In the genomic region with DNA sequence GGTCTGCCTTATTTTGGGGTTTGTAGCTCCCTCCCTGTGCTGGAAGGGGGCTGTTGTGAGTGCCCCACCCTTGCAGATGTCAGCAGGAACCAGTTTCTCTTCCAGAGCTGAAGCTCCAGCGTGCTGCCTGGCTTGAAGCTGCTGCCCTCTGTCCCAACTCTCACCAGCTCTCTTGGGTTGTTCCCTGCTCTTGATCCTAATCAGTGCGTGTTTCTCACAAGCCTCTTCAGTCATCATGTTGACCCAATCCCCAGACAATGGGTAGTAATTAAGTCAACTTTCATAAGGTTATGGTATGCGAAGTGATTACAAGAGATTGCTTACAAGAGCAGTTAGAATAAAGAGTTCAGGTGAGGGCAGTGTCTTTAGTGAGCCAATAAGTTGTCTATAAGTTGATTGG, we compare ENCODE assay signal across 18 cellular contexts. TPM values are rescaled to one million over a fixed set of nuclear protein-coding genes. Genes with fewer than 3 reads are reported as not detected.
DNase-seq lines count a peak whose midpoint lies in the region; ATAC-seq and TF ChIP-seq lines count a peak whose summit lies in the region.
"Had no signal": no experiment of that assay in that cellular context is flagged by ENCODE, and none has a peak within 500 bp of the region (broad histone marks: within the 10 kb centered on the region; RNA-seq: fewer than 3 reads in every experiment).

No MANE protein-coding gene starts in this region.

- 0 out of 2 replicates have a peak overlapping the region, but pooled peaks have one; percentile 40 for H2BK20ac ChIP-seq in IMR-90 (ENCODE audit: low read depth, low read length)

- H2BK15ac ChIP-seq in IMR-90 (ENCODE audit: low read depth, low read length), result no peak overlapping the region

- TF ChIP-seq CTCF in IMR-90 (conservative IDR thresholded peaks at IDR 0.05; ENCODE audit: low read depth, low read length), result no peak

- WGBS in IMR-90 (ENCODE audit: extremely low coverage in 2 of 2, insufficient read length in 1 of 2), 2 experiments, result 100% methylated on average over 1 of the region's 3 CpGs; no CpG with 5 or more reads in 1 of the 2 experiments
- no CpG with 5 or more reads among the region's 3 CpGs for WGBS in trophoblast cell (ENCODE audit: extremely low coverage, insufficient coverage, insufficient read length)

- CTCF ChIA-PET in IMR-90 (lab: Yijun Ruan, JAX), result no interaction called here

- H3K18ac ChIP-seq in IMR-90 (ENCODE audit: low read depth, low read length), result no peak overlapping the region
- no peak overlapping the region for H3K18ac ChIP-seq in trophoblast cell (ENCODE audit: low read length)

- no peak overlapping the region for H2BK12ac ChIP-seq in trophoblast cell (ENCODE audit: low read length)

- no peak for ATAC-seq in IMR-90 (ENCODE audit: low read depth)
- ATAC-seq in GM19395 (IDR thresholded peaks at IDR 0.05; ENCODE audit: unreplicated experiment), result no peak
- ATAC-seq in GM18519 (IDR thresholded peaks at IDR 0.05; ENCODE audit: low FRiP score, unreplicated experiment), result no peak
- ATAC-seq: CD8-positive, alpha-beta T cell had no signal

- no peak overlapping the region; the same call in 1 of the 2 replicates for H2AK5ac ChIP-seq in IMR-90 (ENCODE audit: low read depth, low read length)
- no peak overlapping the region for H2AK5ac ChIP-seq in trophoblast cell (ENCODE audit: low read length)

- no peaks in the 10 kb centered on the region for H3K9me3 ChIP-seq in IMR-90 (ENCODE audit: control insufficient read depth, insufficient read depth, low read length)
- no peaks in the 10 kb centered on the region for H3K9me3 ChIP-seq in trophoblast cell (ENCODE audit: insufficient read depth, low read depth, low read length)
- H3K9me3 ChIP-seq: BE2C, Caco-2 had no signal

- H3K23ac ChIP-seq in IMR-90 (ENCODE audit: low read depth, low read length) (no peak overlapping the region), trophoblast cell (ENCODE audit: low read length) (no peak overlapping the region)

- no peak overlapping the region for H4K12ac ChIP-seq in trophoblast cell (ENCODE audit: low read depth, low read length)

- no peaks in the 10 kb centered on the region for H3K9me1 ChIP-seq in IMR-90 (ENCODE audit: insufficient read depth, low read length)

- H3K4ac ChIP-seq in IMR-90 (ENCODE audit: low read depth, low read length), result no peak overlapping the region
- no peak overlapping the region for H3K4ac ChIP-seq in trophoblast cell (ENCODE audit: low read depth, low read length)

- H4K8ac ChIP-seq in IMR-90 (ENCODE audit: low read depth in 2 of 2, low read length in 2 of 2), result no peak overlapping the region
- no peak overlapping the region for H4K8ac ChIP-seq in trophoblast cell (ENCODE audit: low read depth, low read length)

- DNase-seq in SIG-M5 treated with dmso at 0.1 percent for 504 hours (lab: John Stamatoyannopoulos, UW; ENCODE audit: unreplicated experiment), result peak; percentile 29
- DNase-seq in SIG-M5 (lab: John Stamatoyannopoulos, UW), result no peak
- no peak for DNase-seq in IMR-90
- peak; percentile 55 to 58 for DNase-seq in trophoblast cell
- DNase-seq in putamen (ENCODE audit: low spot score), result no peak
- DNase-seq: 8988T; ACHN; BE2C; Caco-2; Calu3; CD4-positive, alpha-beta T cell; CD8-positive, alpha-beta T cell; DMS79 treated with DMSO at 0.1 percent for 48 hours; GF-D8 had no signal

- no peaks in the 10 kb centered on the region for H4K20me1 ChIP-seq in IMR-90 (ENCODE audit: insufficient read depth, low read length)
- H4K20me1 ChIP-seq: BLaER1 had no signal

- no peak overlapping the region for H3K56ac ChIP-seq in IMR-90 (ENCODE audit: extremely low read depth, insufficient read depth, low read length)

- BruUV-seq in IMR-90 (replicated peaks; lab: Mats Ljungman, UMichigan), result no TSS peak

- H2BK5ac ChIP-seq in IMR-90 (ENCODE audit: low read depth, low read length, poor library complexity, severe bottlenecking), result no peak overlapping the region
- H2BK5ac ChIP-seq in trophoblast cell (ENCODE audit: low read depth, low read length, poor library complexity), result no peak overlapping the region

- H3K4me3 ChIP-seq in IMR-90 (ENCODE audit: insufficient read depth, low read depth, low read length) (no peak overlapping the region), trophoblast cell (ENCODE audit: low read depth, low read length) (no peak overlapping the region)
- H3K4me3 ChIP-seq: BLaER1 had no signal

- intact Hi-C loops in IMR-90 (cut with micrococcal nuclease), result no loop called here

- H3K79me1 ChIP-seq in IMR-90 (ENCODE audit: low read depth in 1 of 2, low read length in 2 of 2) (no peaks in the 10 kb centered on the region), trophoblast cell (ENCODE audit: low read length) (no peaks in the 10 kb centered on the region)

- H3K14ac ChIP-seq in IMR-90 (replicated peaks; ENCODE audit: low read depth, low read length) (no peak overlapping the region), trophoblast cell (ENCODE audit: low read length) (no peak overlapping the region)

- H3K36me3 ChIP-seq in IMR-90 (ENCODE audit: control insufficient read depth, insufficient read depth, low read length) (no peaks in the 10 kb centered on the region), trophoblast cell (ENCODE audit: control insufficient read depth in 1 of 2, insufficient read depth in 2 of 2, low read length in 2 of 2) (no peaks in the 10 kb centered on the region)
- H3K36me3 ChIP-seq: BE2C, BLaER1 had no signal

- no peaks in the 10 kb centered on the region for H3K79me2 ChIP-seq in trophoblast cell (ENCODE audit: control insufficient read depth, insufficient read depth, low read length, poor library complexity)

- no peak overlapping the region for H3K4me2 ChIP-seq in IMR-90 (ENCODE audit: low read depth, low read length)
- no peak overlapping the region for H3K4me2 ChIP-seq in trophoblast cell (ENCODE audit: low read length)
- H3K4me2 ChIP-seq: BLaER1 had no signal

- dilution Hi-C loops in IMR-90 (cut with HindIII; ENCODE audit: low sequenced_read_pairs, unreplicated experiment), result no loop called here

- in situ Hi-C loops in IMR-90 (cut with MboI; ENCODE audit: low sequenced_read_pairs), result no loop called here

- no peak for TF ChIP-seq RAD21 in IMR-90 (IDR thresholded peaks at IDR 0.05; ENCODE audit: low read length)

- no peak for TF ChIP-seq POLR2A in IMR-90 (IDR thresholded peaks at IDR 0.05; ENCODE audit: low read depth, low read length)

- H3K9ac ChIP-seq in IMR-90 (ENCODE audit: low read depth, low read length) (no peak overlapping the region), trophoblast cell (ENCODE audit: low read length) (peak overlapping the region; percentile 70)
- H3K9ac ChIP-seq: BLaER1 had no signal

- H4K91ac ChIP-seq in IMR-90 (ENCODE audit: insufficient read depth, low read depth, low read length) (no peak overlapping the region), trophoblast cell (ENCODE audit: low read depth, low read length) (no peak overlapping the region)

- no peak overlapping the region for H2AK9ac ChIP-seq in IMR-90 (replicated peaks; ENCODE audit: low read depth, low read length, poor library complexity)

- no peak overlapping the region for H2BK120ac ChIP-seq in IMR-90 (ENCODE audit: low read depth, low read length)
- no peak overlapping the region for H2BK120ac ChIP-seq in trophoblast cell (ENCODE audit: insufficient read depth, low read length, poor library complexity)

- H3K27ac ChIP-seq in IMR-90 (ENCODE audit: insufficient read depth, low read length) (no peak overlapping the region), trophoblast cell (ENCODE audit: low read depth, low read length) (no peak overlapping the region)
- H3K27ac ChIP-seq: BLaER1, C4-2B had no signal

- H4K5ac ChIP-seq in IMR-90 (ENCODE audit: low read depth, low read length), result no peak overlapping the region

- POLR2A ChIA-PET in IMR-90 (lab: Charles Lee; ENCODE audit: unreplicated experiment), result interaction anchor here (0.6 kb wide), 1 partner anchor 9 kb away, joined by 4 read pairs; no protein-coding TSS in a partner anchor

- no peaks in the 10 kb centered on the region; the same call in 1 of the 2 replicates for H3K4me1 ChIP-seq in IMR-90 (ENCODE audit: control insufficient read depth, insufficient read depth, low read length)
- H3K4me1 ChIP-seq in trophoblast cell (ENCODE audit: control insufficient read depth in 1 of 2, insufficient read depth in 2 of 2, low read length in 2 of 2), result no peaks in the 10 kb centered on the region
- H3K4me1 ChIP-seq: BE2C, Caco-2 had no signal

- H3K27me3 ChIP-seq in IMR-90 (ENCODE audit: control insufficient read depth, insufficient read depth, low read length) (no peaks in the 10 kb centered on the region), trophoblast cell (ENCODE audit: insufficient read depth, low read length) (no peaks in the 10 kb centered on the region)
- H3K27me3 ChIP-seq: BE2C, BLaER1 had no signal

- H2AFZ ChIP-seq in IMR-90 (replicated peaks; ENCODE audit: low read length, poor library complexity) (no peak overlapping the region), trophoblast cell (ENCODE audit: insufficient read depth, low read length, poor library complexity) (no peak overlapping the region)

TF ChIP-seq in IMR-90, 13 proteins besides CTCF, POLR2A, EP300 and RAD21:
- TF ChIP-seq, protein P1, sequence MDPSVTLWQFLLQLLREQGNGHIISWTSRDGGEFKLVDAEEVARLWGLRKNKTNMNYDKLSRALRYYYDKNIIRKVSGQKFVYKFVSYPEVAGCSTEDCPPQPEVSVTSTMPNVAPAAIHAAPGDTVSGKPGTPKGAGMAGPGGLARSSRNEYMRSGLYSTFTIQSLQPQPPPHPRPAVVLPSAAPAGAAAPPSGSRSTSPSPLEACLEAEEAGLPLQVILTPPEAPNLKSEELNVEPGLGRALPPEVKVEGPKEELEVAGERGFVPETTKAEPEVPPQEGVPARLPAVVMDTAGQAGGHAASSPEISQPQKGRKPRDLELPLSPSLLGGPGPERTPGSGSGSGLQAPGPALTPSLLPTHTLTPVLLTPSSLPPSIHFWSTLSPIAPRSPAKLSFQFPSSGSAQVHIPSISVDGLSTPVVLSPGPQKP (IDR thresholded peaks at IDR 0.05; ENCODE audit: borderline replicate concordance, low read depth, low read length), result no peak
- TF ChIP-seq, protein P2, sequence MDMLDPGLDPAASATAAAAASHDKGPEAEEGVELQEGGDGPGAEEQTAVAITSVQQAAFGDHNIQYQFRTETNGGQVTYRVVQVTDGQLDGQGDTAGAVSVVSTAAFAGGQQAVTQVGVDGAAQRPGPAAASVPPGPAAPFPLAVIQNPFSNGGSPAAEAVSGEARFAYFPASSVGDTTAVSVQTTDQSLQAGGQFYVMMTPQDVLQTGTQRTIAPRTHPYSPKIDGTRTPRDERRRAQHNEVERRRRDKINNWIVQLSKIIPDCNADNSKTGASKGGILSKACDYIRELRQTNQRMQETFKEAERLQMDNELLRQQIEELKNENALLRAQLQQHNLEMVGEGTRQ (IDR thresholded peaks at IDR 0.05; ENCODE audit: low read depth, low read length), result no peak
- no peak for TF ChIP-seq NFE2L2 (IDR thresholded peaks at IDR 0.05; ENCODE audit: low read depth, low read length)

RNA-seq across cellular contexts. Expression of a gene that starts 57.0 kb away (rescaled TPM):
- total RNA-seq in IMR-90 (2012; rRNA removed), result under 0.01 TPM in 2 replicates
- 0.03 TPM in 1 of 2 replicates, not detected in the other for polyA plus RNA-seq in IMR-90 (2012; rRNA removed)
- polyA plus RNA-seq in IMR-90 (2012; cell fraction: cytosol; rRNA removed), result 0.03 TPM in 1 of 2 replicates, not detected in the other
- polyA plus RNA-seq in IMR-90 (2012; cell fraction: nucleus; rRNA removed; ENCODE audit: low replicate concordance), result 0.07 and 0.25 TPM in 2 replicates
- polyA plus RNA-seq in trophoblast cell (2013), result 0.08 and 0.15 TPM in 2 replicates
- total RNA-seq: CD8-positive, alpha-beta T cell had no signal

Comparison
In these comparisons a context has a peak if more than half of its experiments do, and no peak if none do; other contexts are left out.
1. DNase-seq: peak in SIG-M5 treated with dmso at 0.1 percent for 504 hours (single experiment) and trophoblast cell (2 of 2); none in SIG-M5 (single experiment), IMR-90 (single experiment) and putamen (single experiment).